Comparison of ENCODE assay signal across 2 cellular contexts in the genomic region with DNA sequence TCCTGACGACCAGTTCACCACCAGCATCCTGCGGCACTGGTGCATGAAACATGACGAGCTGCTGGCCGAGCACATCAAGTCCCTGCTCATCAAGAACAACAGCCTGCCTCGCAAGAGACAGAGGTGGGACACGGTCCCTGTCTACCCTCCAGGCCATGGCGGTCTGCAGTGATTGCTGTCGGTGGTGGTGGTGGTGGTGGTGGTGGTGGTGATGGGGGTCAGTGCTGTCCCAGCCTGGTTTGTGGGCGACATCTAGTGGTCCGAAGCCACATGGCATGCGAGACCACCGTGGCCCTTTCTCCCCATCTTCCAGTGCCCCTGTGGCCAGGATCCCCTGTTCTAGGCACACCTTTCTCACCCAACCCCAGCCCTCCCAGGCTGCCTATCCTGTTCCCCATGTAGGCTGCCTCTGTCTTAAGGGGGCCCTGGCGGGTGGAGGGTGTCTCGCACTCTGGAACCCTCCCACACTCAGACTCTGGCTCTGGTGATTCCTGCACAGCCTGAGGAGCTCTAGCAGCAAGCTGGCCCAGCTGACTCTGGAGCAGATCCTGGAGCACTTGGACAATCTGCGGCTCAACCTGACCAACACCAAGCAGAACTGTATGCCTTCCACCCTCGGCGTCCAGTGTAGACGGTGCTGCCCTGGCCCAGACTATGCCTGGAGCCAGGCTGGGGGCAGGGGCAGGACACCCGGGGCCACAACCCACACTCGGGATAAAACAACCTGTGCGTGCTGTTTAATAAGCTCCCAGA.
TF ChIP-seq lines count a peak whose summit lies in the region.

No MANE protein-coding gene starts in this region.

TF ChIP-seq in HCT116, 20 proteins besides CTCF, POLR2A, EP300 and RAD21:
- TF ChIP-seq SRF (IDR thresholded peaks at IDR 0.05; ENCODE audit: low read depth) (no peak), ELF1 (IDR thresholded peaks at IDR 0.05; ENCODE audit: borderline replicate concordance, low read depth) (no peak), JUND (IDR thresholded peaks at IDR 0.05) (no peak), POLR2AphosphoS5 (IDR thresholded peaks at IDR 0.05; ENCODE audit: low read depth, low read length) (no peak), SP1 (IDR thresholded peaks at IDR 0.05; ENCODE audit: low read depth) (no peak), TCF7L2 (IDR thresholded peaks at IDR 0.05; ENCODE audit: borderline replicate concordance, extremely low read depth, insufficient read depth, insufficient read length) (no peak), CBX3 (IDR thresholded peaks at IDR 0.05; ENCODE audit: low read depth) (no peak), YY1 (IDR thresholded peaks at IDR 0.05; ENCODE audit: extremely low read depth, insufficient replicate concordance, low read depth, low read length) (no peak), ZNF274 (IDR thresholded peaks at IDR 0.05; ENCODE audit: low read depth, low read length) (no peak), EZH2phosphoT487 (IDR thresholded peaks at IDR 0.05; ENCODE audit: borderline replicate concordance) (no peak), EZH2 (IDR thresholded peaks at IDR 0.05) (no peak), CEBPB (IDR thresholded peaks at IDR 0.05; ENCODE audit: low read depth) (no peak), FOSL1 (IDR thresholded peaks at IDR 0.05; ENCODE audit: low read depth) (no peak), SIN3A (IDR thresholded peaks at IDR 0.05; ENCODE audit: low read depth) (no peak), EGR1 (IDR thresholded peaks at IDR 0.05; ENCODE audit: low read depth) (no peak)
- TF ChIP-seq, protein P1, sequence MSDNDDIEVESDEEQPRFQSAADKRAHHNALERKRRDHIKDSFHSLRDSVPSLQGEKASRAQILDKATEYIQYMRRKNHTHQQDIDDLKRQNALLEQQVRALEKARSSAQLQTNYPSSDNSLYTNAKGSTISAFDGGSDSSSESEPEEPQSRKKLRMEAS (IDR thresholded peaks at IDR 0.05), result no peak
- TF ChIP-seq, protein P2, sequence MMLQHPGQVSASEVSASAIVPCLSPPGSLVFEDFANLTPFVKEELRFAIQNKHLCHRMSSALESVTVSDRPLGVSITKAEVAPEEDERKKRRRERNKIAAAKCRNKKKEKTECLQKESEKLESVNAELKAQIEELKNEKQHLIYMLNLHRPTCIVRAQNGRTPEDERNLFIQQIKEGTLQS (IDR thresholded peaks at IDR 0.05), result no peak
- TF ChIP-seq, protein P3, sequence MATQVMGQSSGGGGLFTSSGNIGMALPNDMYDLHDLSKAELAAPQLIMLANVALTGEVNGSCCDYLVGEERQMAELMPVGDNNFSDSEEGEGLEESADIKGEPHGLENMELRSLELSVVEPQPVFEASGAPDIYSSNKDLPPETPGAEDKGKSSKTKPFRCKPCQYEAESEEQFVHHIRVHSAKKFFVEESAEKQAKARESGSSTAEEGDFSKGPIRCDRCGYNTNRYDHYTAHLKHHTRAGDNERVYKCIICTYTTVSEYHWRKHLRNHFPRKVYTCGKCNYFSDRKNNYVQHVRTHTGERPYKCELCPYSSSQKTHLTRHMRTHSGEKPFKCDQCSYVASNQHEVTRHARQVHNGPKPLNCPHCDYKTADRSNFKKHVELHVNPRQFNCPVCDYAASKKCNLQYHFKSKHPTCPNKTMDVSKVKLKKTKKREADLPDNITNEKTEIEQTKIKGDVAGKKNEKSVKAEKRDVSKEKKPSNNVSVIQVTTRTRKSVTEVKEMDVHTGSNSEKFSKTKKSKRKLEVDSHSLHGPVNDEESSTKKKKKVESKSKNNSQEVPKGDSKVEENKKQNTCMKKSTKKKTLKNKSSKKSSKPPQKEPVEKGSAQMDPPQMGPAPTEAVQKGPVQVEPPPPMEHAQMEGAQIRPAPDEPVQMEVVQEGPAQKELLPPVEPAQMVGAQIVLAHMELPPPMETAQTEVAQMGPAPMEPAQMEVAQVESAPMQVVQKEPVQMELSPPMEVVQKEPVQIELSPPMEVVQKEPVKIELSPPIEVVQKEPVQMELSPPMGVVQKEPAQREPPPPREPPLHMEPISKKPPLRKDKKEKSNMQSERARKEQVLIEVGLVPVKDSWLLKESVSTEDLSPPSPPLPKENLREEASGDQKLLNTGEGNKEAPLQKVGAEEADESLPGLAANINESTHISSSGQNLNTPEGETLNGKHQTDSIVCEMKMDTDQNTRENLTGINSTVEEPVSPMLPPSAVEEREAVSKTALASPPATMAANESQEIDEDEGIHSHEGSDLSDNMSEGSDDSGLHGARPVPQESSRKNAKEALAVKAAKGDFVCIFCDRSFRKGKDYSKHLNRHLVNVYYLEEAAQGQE (IDR thresholded peaks at IDR 0.05; ENCODE audit: low read depth), result no peak
- TF ChIP-seq, protein P4, sequence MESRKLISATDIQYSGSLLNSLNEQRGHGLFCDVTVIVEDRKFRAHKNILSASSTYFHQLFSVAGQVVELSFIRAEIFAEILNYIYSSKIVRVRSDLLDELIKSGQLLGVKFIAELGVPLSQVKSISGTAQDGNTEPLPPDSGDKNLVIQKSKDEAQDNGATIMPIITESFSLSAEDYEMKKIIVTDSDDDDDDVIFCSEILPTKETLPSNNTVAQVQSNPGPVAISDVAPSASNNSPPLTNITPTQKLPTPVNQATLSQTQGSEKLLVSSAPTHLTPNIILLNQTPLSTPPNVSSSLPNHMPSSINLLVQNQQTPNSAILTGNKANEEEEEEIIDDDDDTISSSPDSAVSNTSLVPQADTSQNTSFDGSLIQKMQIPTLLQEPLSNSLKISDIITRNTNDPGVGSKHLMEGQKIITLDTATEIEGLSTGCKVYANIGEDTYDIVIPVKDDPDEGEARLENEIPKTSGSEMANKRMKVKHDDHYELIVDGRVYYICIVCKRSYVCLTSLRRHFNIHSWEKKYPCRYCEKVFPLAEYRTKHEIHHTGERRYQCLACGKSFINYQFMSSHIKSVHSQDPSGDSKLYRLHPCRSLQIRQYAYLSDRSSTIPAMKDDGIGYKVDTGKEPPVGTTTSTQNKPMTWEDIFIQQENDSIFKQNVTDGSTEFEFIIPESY (IDR thresholded peaks at IDR 0.05; ENCODE audit: extremely low read depth, insufficient replicate concordance, low read length), result no peak

TF ChIP-seq in K562, 482 proteins besides CTCF, POLR2A, EP300 and RAD21:
- TF ChIP-seq ZFX (CRISPR knock-in tag; IDR thresholded peaks at IDR 0.05) (no peak), SMC3 (conservative IDR thresholded peaks at IDR 0.05; ENCODE audit: insufficient read depth, low read depth, low read length) (peak; percentile 52), SETDB1 (IDR thresholded peaks at IDR 0.05; ENCODE audit: low read length) (no peak), STAG1 (CRISPR knock-in tag; IDR thresholded peaks at IDR 0.05; ENCODE audit: borderline replicate concordance) (peak; percentile 75; the same call in 1 of the 2 replicates), ZBTB1 (CRISPR knock-in tag; IDR thresholded peaks at IDR 0.05; ENCODE audit: borderline replicate concordance, low read depth) (0 out of 2 replicates have a peak, but pooled peaks have one; percentile 32)
- TF ChIP-seq, protein P4 (CRISPR knock-in tag; IDR thresholded peaks at IDR 0.05), result peak; percentile 32; the same call in 1 of the 2 replicates
